In genomic region chr15:40873625-40874561, GRCh38 we compare ENCODE assay signal across 8 cellular contexts. TPM values are rescaled to one million over a fixed set of nuclear protein-coding genes. Genes with fewer than 3 reads are reported as not detected.
DNase-seq lines count a peak whose midpoint lies in the region; ATAC-seq and TF ChIP-seq lines count a peak whose summit lies in the region.

TSS of gene RHOV (minus strand) at chr15:40874234. CDS start at chr15:40874139, 95 bp downstream.

- ATAC-seq in GM19043 (IDR thresholded peaks at IDR 0.05; ENCODE audit: low read depth, unreplicated experiment) (peak; percentile 51), HG03565 (IDR thresholded peaks at IDR 0.05; ENCODE audit: unreplicated experiment) (peak; percentile 30)

- H3K9ac ChIP-seq in NT2/D1 (ENCODE audit: insufficient read length, low read depth): peak within 1 kb of the TSS; percentile 61

- H3K4me3 Mint-ChIP-seq in activated T-cell treated with anti-CD3 and anti-CD28 coated beads, Interleukin-2, amount 50 U/mL, for 24 hours: peak within 1 kb of the TSS; percentile 73

- DNase-seq in BE2C: peak; percentile 85
- DNase-seq in NT2/D1 (ENCODE audit: low read depth, low spot score): no peak
- peak; percentile 72 for DNase-seq in activated T-cell treated with anti-CD3 and anti-CD28 coated beads, Interleukin-2, amount 50 U/mL, for 24 hours
- DNase-seq in fibroblast of pulmonary artery (ENCODE audit: low read depth): peak; percentile 37
- DNase-seq in occipital lobe (lab: John Stamatoyannopoulos, UW): peak; percentile 38
- no peak for DNase-seq in GF-D8 (lab: John Stamatoyannopoulos, UW)

- H3K36me3 ChIP-seq in BE2C (no peaks in the 10 kb centered on the region), NT2/D1 (ENCODE audit: insufficient read depth, insufficient read length, low read length) (no peaks in the 10 kb centered on the region)

- TF ChIP-seq CTCF in BE2C (IDR thresholded peaks at IDR 0.05; ENCODE audit: low read depth, low read length) (peak; percentile 39), fibroblast of pulmonary artery (IDR thresholded peaks at IDR 0.05; ENCODE audit: low read length, missing control alignments) (peak; percentile 7)

- H3K9me3 ChIP-seq in BE2C: no peaks in the 10 kb centered on the region
- H3K9me3 ChIP-seq in NT2/D1 (ENCODE audit: insufficient read depth, low read length): no peaks in the 10 kb centered on the region

- no peaks in the 10 kb centered on the region for H3K9me3 Mint-ChIP-seq in activated T-cell treated with anti-CD3 and anti-CD28 coated beads, Interleukin-2, amount 50 U/mL, for 24 hours

- H3K27ac Mint-ChIP-seq in activated T-cell treated with anti-CD3 and anti-CD28 coated beads, Interleukin-2, amount 50 U/mL, for 24 hours: no peak within 1 kb of the TSS

- H3K4me1 ChIP-seq in BE2C: no peaks in the 10 kb centered on the region
- peaks cover 7% of the 10 kb centered on the region for H3K4me1 ChIP-seq in NT2/D1 (ENCODE audit: insufficient read depth, insufficient read length)

- H3K4me3 ChIP-seq in BE2C (ENCODE audit: low read depth, low read length) (peak within 1 kb of the TSS; percentile 59), NT2/D1 (ENCODE audit: insufficient read length, low read depth) (peak within 1 kb of the TSS; percentile 42), fibroblast of pulmonary artery (replicated peaks; ENCODE audit: low read depth, low read length) (peak within 1 kb of the TSS; percentile 41)

- peaks cover 13% of the 10 kb centered on the region for H3K27me3 Mint-ChIP-seq in activated T-cell treated with anti-CD3 and anti-CD28 coated beads, Interleukin-2, amount 50 U/mL, for 24 hours

- H3K27me3 ChIP-seq in BE2C: no peaks in the 10 kb centered on the region
- no peaks in the 10 kb centered on the region for H3K27me3 ChIP-seq in NT2/D1 (ENCODE audit: insufficient read depth, insufficient read length)

- H3K36me3 Mint-ChIP-seq in activated T-cell treated with anti-CD3 and anti-CD28 coated beads, Interleukin-2, amount 50 U/mL, for 24 hours (ENCODE audit: low read depth): no peaks in the 10 kb centered on the region

- H3K4me1 Mint-ChIP-seq in activated T-cell treated with anti-CD3 and anti-CD28 coated beads, Interleukin-2, amount 50 U/mL, for 24 hours (ENCODE audit: low read depth): peaks cover 30% of the 10 kb centered on the region

RNA-seq across cellular contexts. Expression of gene RHOV, which starts in this region (rescaled TPM):
- 0.34 TPM for polyA plus RNA-seq in BE2C (2012; ENCODE audit: insufficient read depth, insufficient read length, low read depth)
- 10.8 TPM for total RNA-seq in occipital lobe

Comparison
In these comparisons a context has a peak if more than half of its experiments do, and no peak if none do; other contexts are left out.
1. DNase-seq: peak in BE2C (single experiment), activated T-cell treated with anti-CD3 and anti-CD28 coated beads, Interleukin-2, amount 50 U/mL, for 24 hours (single experiment), fibroblast of pulmonary artery (single experiment) and occipital lobe (single experiment); none in NT2/D1 (single experiment) and GF-D8 (single experiment).
2. Peak in every context shown above with its lines, with median percentiles within 50 percentile points of each other: H3K4me3 ChIP-seq.